ENCODE assay signal across 11 cellular contexts in the genomic region with DNA sequence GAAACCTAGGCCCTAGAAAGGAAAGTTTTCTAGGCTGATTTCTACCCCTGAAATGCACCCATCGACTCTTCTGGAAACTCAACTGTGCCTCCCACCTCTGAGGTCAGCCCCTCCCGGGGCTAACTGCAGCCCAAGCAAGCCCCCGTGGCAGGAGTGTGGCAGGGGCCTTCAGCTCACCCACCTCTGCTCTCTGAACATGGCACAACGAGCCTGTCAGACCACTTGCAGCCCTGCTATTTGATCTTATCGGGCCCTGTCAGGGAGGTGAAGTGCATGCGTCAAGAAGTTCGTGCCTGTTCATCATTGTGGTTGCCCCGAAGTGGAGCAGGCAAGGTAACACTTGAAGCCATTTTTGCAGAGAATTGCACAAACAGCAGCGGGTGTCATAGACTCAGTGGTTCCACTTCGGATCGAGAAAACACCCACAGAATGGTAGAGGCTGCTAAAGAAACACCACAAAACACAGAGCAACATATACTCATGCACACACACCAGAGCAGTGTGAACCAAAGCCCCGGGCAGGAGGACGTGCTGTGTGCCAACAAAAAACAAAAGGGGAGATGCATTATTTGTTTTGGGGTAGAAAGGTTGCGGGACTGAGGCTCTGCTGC.
DNase-seq lines count a peak whose midpoint lies in the region; ATAC-seq and TF ChIP-seq lines count a peak whose summit lies in the region.
"Had no signal": no experiment of that assay in that cellular context is flagged by ENCODE, and none has a peak within 500 bp of the region (broad histone marks: within the 10 kb centered on the region; RNA-seq: fewer than 3 reads in every experiment).

No MANE protein-coding gene starts in this region.

- peak overlapping the region; percentile 46 for H3K27ac ChIP-seq in cardiac muscle cell
- no peak overlapping the region for H3K27ac ChIP-seq in right atrium auricular region
- H3K27ac ChIP-seq in aorta (ENCODE audit: low read depth in 1 of 2, low read length in 2 of 2): no peak overlapping the region
- H3K27ac ChIP-seq: A549 had no signal

- TF ChIP-seq CTCF in cardiac muscle cell (IDR thresholded peaks at IDR 0.05; ENCODE audit: low read depth, low read length) (no peak), right atrium auricular region (IDR thresholded peaks at IDR 0.05) (no peak), GM10248 (IDR thresholded peaks at IDR 0.05; ENCODE audit: control extremely low read depth, extremely low read depth, low read depth, missing control alignments) (no peak)

- POLR2A ChIA-PET in GM10248 (lab: Yijun Ruan, JAX): no interaction called here

- no peaks in the 10 kb centered on the region for H3K9me3 ChIP-seq in cardiac muscle cell (ENCODE audit: low read depth)
- no peaks in the 10 kb centered on the region for H3K9me3 ChIP-seq in right atrium auricular region
- H3K9me3 ChIP-seq in aorta (ENCODE audit: control insufficient read depth, low read length): no peaks in the 10 kb centered on the region
- H3K9me3 ChIP-seq: A549 had no signal

- H3K4me1 ChIP-seq in cardiac muscle cell (ENCODE audit: low read depth): peaks cover 60% of the 10 kb centered on the region
- H3K4me1 ChIP-seq in right atrium auricular region: peaks cover 0 to 10% of the 10 kb centered on the region in 2 donors
- H3K4me1 ChIP-seq in aorta (ENCODE audit: control insufficient read depth in 1 of 2, insufficient read depth in 2 of 2, low read length in 2 of 2): peaks cover 0 to 3% of the 10 kb centered on the region in 2 donors
- H3K4me1 ChIP-seq: A549 had no signal

- H3K27me3 ChIP-seq in cardiac muscle cell: no peaks in the 10 kb centered on the region
- H3K27me3 ChIP-seq in right atrium auricular region: no peaks in the 10 kb centered on the region
- no peaks in the 10 kb centered on the region for H3K27me3 ChIP-seq in aorta (ENCODE audit: control insufficient read depth in 1 of 2, insufficient read depth in 2 of 2, low read length in 1 of 2)

- WGBS in aorta, 2 donors: 83 to 88% methylated on average over 14 of the region's 14 CpGs

- H3K36me3 ChIP-seq in cardiac muscle cell (no peaks in the 10 kb centered on the region), right atrium auricular region (no peaks in the 10 kb centered on the region), aorta (ENCODE audit: control insufficient read depth in 1 of 2, insufficient read depth in 2 of 2, low read length in 1 of 2) (no peaks in the 10 kb centered on the region)

- ATAC-seq in aorta (ENCODE audit: low FRiP score) (peak; percentile 48), GM18861 (IDR thresholded peaks at IDR 0.05; ENCODE audit: unreplicated experiment) (no peak)
- ATAC-seq: A549 had no signal

- CTCF ChIA-PET in GM10248 (lab: Yijun Ruan, JAX): interaction anchor here (0.9 to 2.2 kb wide), 9 partner anchors 9 to 96 kb away, joined by 3 to 8 read pairs (median 4); no protein-coding TSS in a partner anchor

- DNase-seq in cardiac muscle cell (ENCODE audit: low read depth in 1 of 2, low spot score in 1 of 2) (peak in 1 of 2 donors; percentile 43), right atrium auricular region (ENCODE audit: low spot score) (no peak), aorta (no peak), GM10248 (ENCODE audit: extremely low spot score) (no peak), NCI-H2196 treated with DMSO at 0.1 percent for 48 hours (lab: John Stamatoyannopoulos, UW; ENCODE audit: unreplicated experiment) (no peak)
- DNase-seq in activated naive CD4-positive, alpha-beta T cell (lab: John Stamatoyannopoulos, UW): peak in 3 of 4 experiments; percentile 18 to 54 (median 45)
- DNase-seq in stimulated activated CD4-positive, alpha-beta T cell treated with anti-CD3 and anti-CD28 coated beads, Interleukin-12 subunit alpha, Interleukin-12 subunit beta, amount 100 ng/mL, for 48 hours (ENCODE audit: low read depth in 2 of 3, low spot score in 1 of 3): peak; percentile 61 to 78 (median 74)
- DNase-seq: cerebellar nuclear complex, Kasumi-1 had no signal

- intact Hi-C loops in aorta (cut with DNase I): no loop called here

- H3K4me3 ChIP-seq in cardiac muscle cell: no peak overlapping the region
- no peak overlapping the region for H3K4me3 ChIP-seq in right atrium auricular region
- H3K4me3 ChIP-seq in aorta (ENCODE audit: low read length in 2 of 2): no peak overlapping the region
- H3K4me3 ChIP-seq: A549 had no signal

Comparison
In these comparisons a context has a peak if more than half of its experiments do, and no peak if none do; other contexts are left out.
1. DNase-seq: peak in activated naive CD4-positive, alpha-beta T cell (3 of 4) and stimulated activated CD4-positive, alpha-beta T cell treated with anti-CD3 and anti-CD28 coated beads, Interleukin-12 subunit alpha, Interleukin-12 subunit beta, amount 100 ng/mL, for 48 hours (3 of 3); none in right atrium auricular region (single experiment), aorta (0 of 2), GM10248 (single experiment) and NCI-H2196 treated with DMSO at 0.1 percent for 48 hours (single experiment).